ENCODE assay signal across 9 cellular contexts in genomic region chr18:80009661-80010550, GRCh38. TPM values are rescaled to one million over a fixed set of nuclear protein-coding genes. Genes with fewer than 3 reads are reported as not detected.
DNase-seq lines count a peak whose midpoint lies in the region; ATAC-seq and TF ChIP-seq lines count a peak whose summit lies in the region.
"Had no signal": no experiment of that assay in that cellular context is flagged by ENCODE, and none has a peak within 500 bp of the region (broad histone marks: within the 10 kb centered on the region; RNA-seq: fewer than 3 reads in every experiment).

No MANE protein-coding gene starts in this region.

- H3K27me3 ChIP-seq in lower lobe of right lung (ENCODE audit: low read depth): no peaks in the 10 kb centered on the region

- no peaks in the 10 kb centered on the region for H3K4me1 ChIP-seq in lower lobe of right lung

- H3K36me3 ChIP-seq in lower lobe of right lung: no peaks in the 10 kb centered on the region

- H3K27ac ChIP-seq in lower lobe of right lung: no peak overlapping the region
- H3K27ac ChIP-seq: 22Rv1 had no signal

- ATAC-seq in lower lobe of right lung (peak; percentile 79 to 83), left lobe of liver (no peak), GM21825 (IDR thresholded peaks at IDR 0.05; ENCODE audit: unreplicated experiment) (no peak)

- DNase-seq in DMS53 (lab: John Stamatoyannopoulos, UW): peak; percentile 42
- no peak for DNase-seq in DMS53 treated with DMSO at 0.1 percent for 48 hours (lab: John Stamatoyannopoulos, UW; ENCODE audit: unreplicated experiment)
- DNase-seq in choroid plexus epithelial cell (ENCODE audit: low read depth): peak; percentile 95
- no peak for DNase-seq in lower lobe of right lung
- DNase-seq in NOMO-1 (lab: John Stamatoyannopoulos, UW; ENCODE audit: unreplicated experiment in 2 of 2): no peak
- DNase-seq in stimulated activated CD4-positive, alpha-beta T cell treated with anti-CD3 and anti-CD28 coated beads, Interleukin-4, amount 100 ng/mL, for 24 hours: no peak
- DNase-seq in left lobe of liver (ENCODE audit: low spot score): no peak

- intact Hi-C loops in lower lobe of right lung (cut with DNase I): no loop called here

- no peak for TF ChIP-seq CTCF in choroid plexus epithelial cell (conservative IDR thresholded peaks at IDR 0.05; ENCODE audit: low read depth, low read length)
- TF ChIP-seq CTCF in lower lobe of right lung (IDR thresholded peaks at IDR 0.05): no peak

- H3K4me3 ChIP-seq in choroid plexus epithelial cell (ENCODE audit: low read depth, low read length) (no peak overlapping the region), lower lobe of right lung (no peak overlapping the region)

- H3K9me3 ChIP-seq in lower lobe of right lung: peaks cover 8% of the 10 kb centered on the region

RNA-seq across cellular contexts. Expression of gene TXNL4A, which starts 21.5 kb away (rescaled TPM):
- total RNA-seq in lower lobe of right lung (78.7 TPM), left lobe of liver (48.3 TPM)

RNA-seq across cellular contexts. Expression of gene RBFA, which starts 24.3 kb away (rescaled TPM):
- total RNA-seq in lower lobe of right lung: 14.8 TPM
- total RNA-seq in left lobe of liver: 20.7 TPM

RNA-seq across cellular contexts. Expression of gene HSBP1L1, which starts 45.5 kb away (rescaled TPM):
- total RNA-seq in lower lobe of right lung (46.6 TPM), left lobe of liver (20.2 TPM)

RNA-seq across cellular contexts. Expression of gene SLC66A2, which starts 58.5 kb away (rescaled TPM):
- total RNA-seq in lower lobe of right lung (54.2 TPM), left lobe of liver (140 TPM)

Comparison
In these comparisons a context has a peak if more than half of its experiments do, and no peak if none do; other contexts are left out.
1. DNase-seq: peak in DMS53 (single experiment) and choroid plexus epithelial cell (single experiment); none in DMS53 treated with DMSO at 0.1 percent for 48 hours (single experiment), lower lobe of right lung (single experiment), NOMO-1 (0 of 2), stimulated activated CD4-positive, alpha-beta T cell treated with anti-CD3 and anti-CD28 coated beads, Interleukin-4, amount 100 ng/mL, for 24 hours (single experiment) and left lobe of liver (single experiment).
2. ATAC-seq: peak in lower lobe of right lung (2 of 2); none in left lobe of liver (single experiment) and GM21825 (single experiment).